In the genomic region with DNA sequence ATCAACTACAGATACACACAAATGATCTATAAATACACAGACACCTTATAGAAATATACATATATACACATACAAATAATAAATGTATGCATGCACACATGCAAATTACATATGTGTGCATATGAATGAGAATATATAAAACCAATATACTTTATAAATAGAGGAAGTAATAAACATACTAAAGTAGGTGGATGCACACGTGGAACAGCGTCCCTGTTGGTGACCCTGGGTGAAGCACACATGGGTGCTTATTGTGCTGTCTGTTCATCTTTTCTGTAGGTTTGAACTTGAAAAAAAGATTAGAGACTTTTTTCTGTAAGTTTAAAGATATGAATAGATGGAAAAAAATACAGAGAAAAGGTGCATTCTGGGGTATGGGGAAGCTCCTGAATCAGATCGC, we compare ENCODE assay signal across 9 cellular contexts.
DNase-seq lines count a peak whose midpoint lies in the region; TF ChIP-seq lines count a peak whose summit lies in the region.
"Had no signal": no experiment of that assay in that cellular context is flagged by ENCODE, and none has a peak within 500 bp of the region (broad histone marks: within the 10 kb centered on the region; RNA-seq: fewer than 3 reads in every experiment).

No MANE protein-coding gene starts in this region.

- no peak overlapping the region for H3K27ac ChIP-seq in 22Rv1
- no peak overlapping the region for H3K27ac ChIP-seq in C4-2B
- no peak overlapping the region for H3K27ac ChIP-seq in endodermal cell (ENCODE audit: low read depth, low read length)
- no peak overlapping the region for H3K27ac ChIP-seq in WERI-Rb-1

- H3K4me1 ChIP-seq in endodermal cell (ENCODE audit: control insufficient read depth, insufficient read depth, low read length) (no peaks in the 10 kb centered on the region), HAP-1 (no peaks in the 10 kb centered on the region)

- TF ChIP-seq CTCF in 22Rv1 (IDR thresholded peaks at IDR 0.05) = peak; percentile 43
- peak; percentile 46 for TF ChIP-seq CTCF in C4-2B (conservative IDR thresholded peaks at IDR 0.05)
- TF ChIP-seq CTCF in LNCAP (IDR thresholded peaks at IDR 0.05) = peak; percentile 20; the same call in 1 of the 2 replicates
- peak; percentile 42 for TF ChIP-seq CTCF in endodermal cell (conservative IDR thresholded peaks at IDR 0.05)
- no peak for TF ChIP-seq CTCF in WERI-Rb-1 (IDR thresholded peaks at IDR 0.05; ENCODE audit: low read depth, low read length)

- H3K27ac Mint-ChIP-seq in endodermal cell = no peak overlapping the region

- no peak overlapping the region for H3K9ac ChIP-seq in endodermal cell (ENCODE audit: extremely low read depth, low read length, poor library complexity, severe bottlenecking)

- no peaks in the 10 kb centered on the region for H3K4me1 Mint-ChIP-seq in endodermal cell

- peaks cover 66% of the 10 kb centered on the region for H3K36me3 Mint-ChIP-seq in endodermal cell (ENCODE audit: low read depth)

- H3K27me3 ChIP-seq in endodermal cell (ENCODE audit: control insufficient read depth, insufficient read depth, low read length, poor library complexity, severe bottlenecking) = no peaks in the 10 kb centered on the region
- H3K27me3 ChIP-seq in WERI-Rb-1 (ENCODE audit: insufficient read depth, low read depth, severe bottlenecking) = no peaks in the 10 kb centered on the region
- no peaks in the 10 kb centered on the region for H3K27me3 ChIP-seq in HAP-1 (ENCODE audit: low read depth)

- WGBS in endodermal cell (ENCODE audit: insufficient coverage in 1 of 2, insufficient read length in 1 of 2), 2 experiments = 98 to 100% methylated on average over 3 of the region's 3 CpGs

- H3K4me3 ChIP-seq in endodermal cell (ENCODE audit: low read length) = no peak overlapping the region
- H3K4me3 ChIP-seq in WERI-Rb-1 (ENCODE audit: low read depth, low read length) = no peak overlapping the region
- H3K4me3 ChIP-seq in HAP-1 = no peak overlapping the region
- H3K4me3 ChIP-seq: GM12878 had no signal

- H3K9me3 ChIP-seq in endodermal cell (ENCODE audit: control insufficient read depth, low read length) (peaks cover 4% of the 10 kb centered on the region), WERI-Rb-1 (ENCODE audit: severe bottlenecking) (no peaks in the 10 kb centered on the region), HAP-1 (no peaks in the 10 kb centered on the region)

- H3K36me3 ChIP-seq in endodermal cell (ENCODE audit: control insufficient read depth, insufficient read depth, low read length) (peaks cover 24% of the 10 kb centered on the region), WERI-Rb-1 (no peaks in the 10 kb centered on the region), HAP-1 (replicated peaks) (no peaks in the 10 kb centered on the region)

- in situ Hi-C loops in HAP-1 (cut with MboI; ENCODE audit: low sequenced_read_pairs) = no loop called here

- H3K4me3 Mint-ChIP-seq in endodermal cell = no peak overlapping the region

- DNase-seq in endodermal cell (no peak), WERI-Rb-1 (no peak), NCI-H2081 treated with DMSO at 0.1 percent for 48 hours (lab: John Stamatoyannopoulos, UW) (no peak), HAP-1 (ENCODE audit: low spot score in 2 of 2) (no peak)
- DNase-seq: DMS79 had no signal

- no peaks in the 10 kb centered on the region for H3K27me3 Mint-ChIP-seq in endodermal cell (ENCODE audit: insufficient read depth)

- peaks cover 6% of the 10 kb centered on the region for H3K9me3 Mint-ChIP-seq in endodermal cell
